ENCODE assay signal across 22 cellular contexts in the genomic region with DNA sequence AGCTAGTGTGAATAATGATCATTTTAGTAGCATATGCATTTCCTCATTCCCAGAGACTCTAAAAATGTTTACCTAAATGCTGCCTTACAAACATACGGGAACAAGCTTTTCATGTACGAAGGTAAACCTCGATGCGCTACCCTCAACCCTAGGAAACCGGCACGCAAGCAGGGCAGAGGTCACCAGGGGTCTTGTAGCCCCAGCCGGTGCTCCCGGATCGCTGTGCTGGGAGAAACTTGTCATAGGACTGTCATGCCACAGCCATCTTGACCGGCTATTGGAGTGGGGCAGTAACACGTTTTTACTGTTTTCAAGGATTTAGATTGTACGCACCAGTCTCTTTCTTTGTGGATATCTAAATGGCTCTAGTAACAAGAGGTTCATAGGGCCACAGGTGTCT. TPM values are rescaled to one million over a fixed set of nuclear protein-coding genes. Genes with fewer than 3 reads are reported as not detected.
"Had no signal": no experiment of that assay in that cellular context is flagged by ENCODE, and none has a peak within 500 bp of the region (broad histone marks: within the 10 kb centered on the region; RNA-seq: fewer than 3 reads in every experiment).

No MANE protein-coding gene starts in this region.

- H3K9ac ChIP-seq: SK-N-SH had no signal

- H3K4me2 ChIP-seq: SK-N-SH had no signal

- H3K36me3 ChIP-seq: MG63 had no signal

- H3K4me3 ChIP-seq: MG63 had no signal

- ATAC-seq: HepG2 had no signal

- FAIRE-seq: HepG2, RCC 7860 had no signal

- H3K27me3 ChIP-seq: MG63 had no signal

- DNase-seq: IMR-90, Karpas-422, KG1, MG63, NCI-H1092, NCI-H1105 treated with DMSO at 0.1 percent for 48 hours, NCI-H1417 treated with DMSO at 0.1 percent for 48 hours, NCI-H146, NCI-H1694 treated with DMSO at 0.1 percent for 48 hours, NCI-H1930, NCI-H2081, NCI-H2107, NCI-H2227 treated with DMSO at 0.1 percent for 48 hours, NCI-H524, NCI-H526 treated with DMSO at 0.1 percent for 48 hours, NCI-H748 treated with DMSO at 0.1 percent for 48 hours, Right ventricle myocardium superior, RPMI8226, SK-N-SH, SW 1271 had no signal

- H3K9me3 ChIP-seq: MG63, SK-N-SH had no signal

RNA-seq across cellular contexts. Expression of gene NFATC1, which starts 34.8 kb away (rescaled TPM):
- total RNA-seq: HepG2 had no signal
- polyA plus RNA-seq: HepG2 had no signal
